Comparison of ENCODE assay signal across 1 cellular context in the genomic region with DNA sequence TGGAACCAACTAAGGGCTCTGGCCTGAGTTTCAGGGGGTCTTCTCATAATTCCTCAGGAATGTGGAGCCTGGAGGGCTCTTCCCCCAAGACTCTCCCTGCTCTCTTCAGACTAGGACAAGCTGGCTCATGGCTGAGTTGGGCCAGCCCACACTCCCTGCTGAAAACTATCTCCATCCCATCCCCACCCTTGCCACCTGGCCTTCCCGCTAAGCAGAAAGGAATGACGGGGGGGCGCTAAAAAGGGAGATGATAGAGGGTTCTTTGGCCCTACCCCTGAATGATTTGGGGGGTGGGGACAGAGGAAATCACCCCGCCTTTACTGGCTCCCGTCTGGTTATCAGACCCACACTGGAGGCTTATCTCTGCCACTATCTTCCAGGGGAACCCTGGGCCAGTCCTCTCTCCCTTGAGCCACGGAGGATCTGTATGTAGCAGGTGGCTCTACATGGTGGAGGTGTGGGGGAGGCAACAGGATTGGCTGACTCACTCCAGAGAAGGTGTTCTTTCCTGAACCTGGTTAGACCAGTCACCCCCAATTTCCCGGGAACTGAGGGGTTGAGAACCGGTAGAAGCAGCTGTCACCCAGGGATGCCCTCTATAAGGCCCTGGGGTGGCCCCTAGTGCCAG.
TF ChIP-seq lines count a peak whose summit lies in the region.

No MANE protein-coding gene starts in this region.

TF ChIP-seq in IMR-90, 13 proteins besides CTCF, POLR2A, EP300 and RAD21 (continued from another document):
- TF ChIP-seq, protein P1, sequence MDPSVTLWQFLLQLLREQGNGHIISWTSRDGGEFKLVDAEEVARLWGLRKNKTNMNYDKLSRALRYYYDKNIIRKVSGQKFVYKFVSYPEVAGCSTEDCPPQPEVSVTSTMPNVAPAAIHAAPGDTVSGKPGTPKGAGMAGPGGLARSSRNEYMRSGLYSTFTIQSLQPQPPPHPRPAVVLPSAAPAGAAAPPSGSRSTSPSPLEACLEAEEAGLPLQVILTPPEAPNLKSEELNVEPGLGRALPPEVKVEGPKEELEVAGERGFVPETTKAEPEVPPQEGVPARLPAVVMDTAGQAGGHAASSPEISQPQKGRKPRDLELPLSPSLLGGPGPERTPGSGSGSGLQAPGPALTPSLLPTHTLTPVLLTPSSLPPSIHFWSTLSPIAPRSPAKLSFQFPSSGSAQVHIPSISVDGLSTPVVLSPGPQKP (IDR thresholded peaks at IDR 0.05; ENCODE audit: borderline replicate concordance, low read depth, low read length): no peak
- TF ChIP-seq MAFK (IDR thresholded peaks at IDR 0.05; ENCODE audit: low read depth, low read length) (no peak), RCOR1 (IDR thresholded peaks at IDR 0.05; ENCODE audit: insufficient replicate concordance, low read length) (no peak)
